Comparison of ENCODE assay signal across 6 cellular contexts in the genomic region with DNA sequence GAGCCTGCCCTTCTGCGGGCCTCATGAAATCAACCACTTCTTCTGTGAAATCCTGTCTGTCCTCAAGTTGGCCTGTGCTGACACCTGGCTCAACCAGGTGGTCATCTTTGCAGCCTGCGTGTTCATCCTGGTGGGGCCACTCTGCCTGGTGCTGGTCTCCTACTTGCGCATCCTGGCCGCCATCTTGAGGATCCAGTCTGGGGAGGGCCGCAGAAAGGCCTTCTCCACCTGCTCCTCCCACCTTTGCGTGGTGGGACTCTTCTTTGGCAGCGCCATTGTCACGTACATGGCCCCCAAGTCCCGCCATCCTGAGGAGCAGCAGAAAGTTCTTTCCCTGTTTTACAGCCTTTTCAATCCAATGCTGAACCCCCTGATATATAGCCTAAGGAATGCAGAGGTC. TPM values are rescaled to one million over a fixed set of nuclear protein-coding genes. Genes with fewer than 3 reads are reported as not detected.
"Had no signal": no experiment of that assay in that cellular context is flagged by ENCODE, and none has a peak within 500 bp of the region (broad histone marks: within the 10 kb centered on the region; RNA-seq: fewer than 3 reads in every experiment).

No MANE protein-coding gene starts in this region.

RNA-seq across cellular contexts. Expression of a gene that starts 6.6 kb away (rescaled TPM):
- total RNA-seq: HepG2, HT-29, HT1080, IMR-90, K562 had no signal
- polyA plus RNA-seq: HepG2, IgD-negative memory B cell, IMR-90, K562 had no signal

RNA-seq across cellular contexts. Expression of a gene that starts 20.2 kb away (rescaled TPM):
- total RNA-seq: HepG2, HT-29, HT1080, IMR-90, K562 had no signal
- polyA plus RNA-seq: HepG2, IgD-negative memory B cell, IMR-90, K562 had no signal

RNA-seq across cellular contexts. Expression of a gene that starts 43.5 kb away (rescaled TPM):
- total RNA-seq: HepG2, HT-29, HT1080, IMR-90, K562 had no signal
- polyA plus RNA-seq: IgD-negative memory B cell, IMR-90, K562 had no signal

RNA-seq across cellular contexts. Expression of a gene that starts 53.7 kb away (rescaled TPM):
- total RNA-seq: HepG2, IMR-90 had no signal
- polyA plus RNA-seq: HepG2, IgD-negative memory B cell had no signal

RNA-seq across cellular contexts. Expression of a gene that starts 60.0 kb away (rescaled TPM):
- total RNA-seq: HepG2, HT-29, HT1080, IMR-90, K562 had no signal
- polyA plus RNA-seq: IgD-negative memory B cell, IMR-90, K562 had no signal
